ENCODE assay signal across 1 cellular context in the genomic region with DNA sequence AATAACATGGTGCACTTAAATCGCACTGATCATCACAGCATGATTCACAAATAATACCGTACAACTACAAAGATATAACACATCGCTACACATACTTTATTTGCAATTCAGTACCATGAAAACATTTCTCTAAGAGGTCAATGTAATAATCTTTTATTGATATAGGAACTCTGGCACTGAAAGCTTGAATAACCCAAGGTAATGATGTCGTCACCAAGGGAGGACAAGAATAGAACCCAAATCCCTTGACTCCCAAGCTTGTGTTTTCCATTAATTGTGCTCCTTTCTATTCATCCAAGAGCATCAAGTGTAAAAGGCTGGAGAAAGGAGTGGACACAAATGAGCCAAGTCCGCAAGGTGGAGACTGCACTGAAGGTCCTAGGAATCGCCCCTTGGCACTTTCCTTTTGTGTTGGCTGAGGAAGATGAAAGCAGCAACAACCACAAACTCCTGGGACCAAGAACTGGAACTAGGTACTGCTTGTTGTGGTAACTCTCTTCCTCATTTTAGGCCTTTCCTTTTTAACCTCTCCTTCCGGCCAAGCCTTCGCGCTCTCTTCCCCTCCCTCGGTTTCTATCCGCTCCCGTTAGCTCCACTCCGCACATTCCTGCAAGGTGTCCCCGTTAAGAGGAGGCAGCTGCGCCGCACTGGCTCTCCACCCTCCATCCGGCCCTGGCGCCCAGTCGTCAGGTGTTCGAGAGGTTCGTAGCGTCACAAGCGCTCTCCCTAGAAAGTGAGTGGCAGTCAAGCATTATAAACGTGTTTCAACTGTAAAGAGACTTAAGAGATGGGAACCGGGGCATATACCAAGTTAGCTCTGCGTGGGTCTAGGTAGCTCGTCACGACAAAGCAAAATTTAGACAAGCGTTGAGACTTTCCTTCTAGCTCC.
TF ChIP-seq lines count a peak whose summit lies in the region.

No MANE protein-coding gene starts in this region.

TF ChIP-seq in HepG2, 621 proteins besides CTCF, POLR2A, EP300 and RAD21 (continued from another document and continues in another):
- TF ChIP-seq GMEB1 (CRISPR knock-in tag; IDR thresholded peaks at IDR 0.05; ENCODE audit: borderline replicate concordance) (no peak), TERF1 (CRISPR knock-in tag; IDR thresholded peaks at IDR 0.05) (no peak), ESRRA (CRISPR knock-in tag; IDR thresholded peaks at IDR 0.05; ENCODE audit: low read depth) (no peak), HMG20B (CRISPR knock-in tag; conservative IDR thresholded peaks at IDR 0.05) (no peak), SRSF4 (IDR thresholded peaks at IDR 0.05; ENCODE audit: low read depth, low read length, poor library complexity, severe bottlenecking) (no peak), ZNF816 (CRISPR knock-in tag; IDR thresholded peaks at IDR 0.05; ENCODE audit: borderline replicate concordance) (no peak), ZNF547 (CRISPR knock-in tag; IDR thresholded peaks at IDR 0.05) (0 out of 2 replicates have a peak, but pooled peaks have one; percentile 44), E2F1 (CRISPR knock-in tag; IDR thresholded peaks at IDR 0.05) (no peak), BORCS8-MEF2B (CRISPR knock-in tag; IDR thresholded peaks at IDR 0.05) (no peak), FOXC1 (CRISPR knock-in tag; IDR thresholded peaks at IDR 0.05; ENCODE audit: borderline replicate concordance) (0 out of 2 replicates have a peak, but pooled peaks have one; percentile 5), ARNTL (CRISPR knock-in tag; IDR thresholded peaks at IDR 0.05) (no peak), ZBTB42 (CRISPR knock-in tag; IDR thresholded peaks at IDR 0.05) (no peak), ATRX (CRISPR knock-in tag; IDR thresholded peaks at IDR 0.05; ENCODE audit: borderline replicate concordance) (no peak), ZNF44 (CRISPR knock-in tag; IDR thresholded peaks at IDR 0.05) (0 out of 2 replicates have a peak, but pooled peaks have one; percentile 61), SCMH1 (CRISPR knock-in tag; IDR thresholded peaks at IDR 0.05; ENCODE audit: borderline replicate concordance) (no peak), NFAT5 (CRISPR knock-in tag; IDR thresholded peaks at IDR 0.05) (no peak), REXO4 (CRISPR knock-in tag; IDR thresholded peaks at IDR 0.05; ENCODE audit: borderline replicate concordance) (no peak), SP1 (IDR thresholded peaks at IDR 0.05) (no peak), SP1 (CRISPR knock-in tag; IDR thresholded peaks at IDR 0.05) (no peak), NFE2 (CRISPR knock-in tag; IDR thresholded peaks at IDR 0.05) (no peak), DRAP1 (CRISPR knock-in tag; IDR thresholded peaks at IDR 0.05) (no peak), ZNF33A (CRISPR knock-in tag; IDR thresholded peaks at IDR 0.05; ENCODE audit: borderline replicate concordance) (peak; percentile 71; the same call in 1 of the 2 replicates), ZSCAN25 (CRISPR knock-in tag; IDR thresholded peaks at IDR 0.05) (0 out of 2 replicates have a peak, but pooled peaks have one; percentile 37), ZMYM2 (CRISPR knock-in tag; IDR thresholded peaks at IDR 0.05) (no peak), ZNF329 (CRISPR knock-in tag; IDR thresholded peaks at IDR 0.05; ENCODE audit: low read depth) (no peak), ZNF503 (CRISPR knock-in tag; IDR thresholded peaks at IDR 0.05) (no peak), ZNF589 (CRISPR knock-in tag; conservative IDR thresholded peaks at IDR 0.05) (no peak; the same call in 1 of the 2 replicates), NR2C2 (CRISPR knock-in tag; IDR thresholded peaks at IDR 0.05; ENCODE audit: borderline replicate concordance) (no peak), SRF (IDR thresholded peaks at IDR 0.05; ENCODE audit: low read depth, low read length) (no peak), ZNF30 (CRISPR knock-in tag; IDR thresholded peaks at IDR 0.05) (no peak), HNRNPLL (IDR thresholded peaks at IDR 0.05; ENCODE audit: low read depth, low read length, poor library complexity, severe bottlenecking) (peak; percentile 10), BHLHE40 (IDR thresholded peaks at IDR 0.05; ENCODE audit: low read length) (no peak), CENPBD1 (CRISPR knock-in tag; IDR thresholded peaks at IDR 0.05; ENCODE audit: borderline replicate concordance, low read depth) (no peak)
- TF ChIP-seq, protein P1, sequence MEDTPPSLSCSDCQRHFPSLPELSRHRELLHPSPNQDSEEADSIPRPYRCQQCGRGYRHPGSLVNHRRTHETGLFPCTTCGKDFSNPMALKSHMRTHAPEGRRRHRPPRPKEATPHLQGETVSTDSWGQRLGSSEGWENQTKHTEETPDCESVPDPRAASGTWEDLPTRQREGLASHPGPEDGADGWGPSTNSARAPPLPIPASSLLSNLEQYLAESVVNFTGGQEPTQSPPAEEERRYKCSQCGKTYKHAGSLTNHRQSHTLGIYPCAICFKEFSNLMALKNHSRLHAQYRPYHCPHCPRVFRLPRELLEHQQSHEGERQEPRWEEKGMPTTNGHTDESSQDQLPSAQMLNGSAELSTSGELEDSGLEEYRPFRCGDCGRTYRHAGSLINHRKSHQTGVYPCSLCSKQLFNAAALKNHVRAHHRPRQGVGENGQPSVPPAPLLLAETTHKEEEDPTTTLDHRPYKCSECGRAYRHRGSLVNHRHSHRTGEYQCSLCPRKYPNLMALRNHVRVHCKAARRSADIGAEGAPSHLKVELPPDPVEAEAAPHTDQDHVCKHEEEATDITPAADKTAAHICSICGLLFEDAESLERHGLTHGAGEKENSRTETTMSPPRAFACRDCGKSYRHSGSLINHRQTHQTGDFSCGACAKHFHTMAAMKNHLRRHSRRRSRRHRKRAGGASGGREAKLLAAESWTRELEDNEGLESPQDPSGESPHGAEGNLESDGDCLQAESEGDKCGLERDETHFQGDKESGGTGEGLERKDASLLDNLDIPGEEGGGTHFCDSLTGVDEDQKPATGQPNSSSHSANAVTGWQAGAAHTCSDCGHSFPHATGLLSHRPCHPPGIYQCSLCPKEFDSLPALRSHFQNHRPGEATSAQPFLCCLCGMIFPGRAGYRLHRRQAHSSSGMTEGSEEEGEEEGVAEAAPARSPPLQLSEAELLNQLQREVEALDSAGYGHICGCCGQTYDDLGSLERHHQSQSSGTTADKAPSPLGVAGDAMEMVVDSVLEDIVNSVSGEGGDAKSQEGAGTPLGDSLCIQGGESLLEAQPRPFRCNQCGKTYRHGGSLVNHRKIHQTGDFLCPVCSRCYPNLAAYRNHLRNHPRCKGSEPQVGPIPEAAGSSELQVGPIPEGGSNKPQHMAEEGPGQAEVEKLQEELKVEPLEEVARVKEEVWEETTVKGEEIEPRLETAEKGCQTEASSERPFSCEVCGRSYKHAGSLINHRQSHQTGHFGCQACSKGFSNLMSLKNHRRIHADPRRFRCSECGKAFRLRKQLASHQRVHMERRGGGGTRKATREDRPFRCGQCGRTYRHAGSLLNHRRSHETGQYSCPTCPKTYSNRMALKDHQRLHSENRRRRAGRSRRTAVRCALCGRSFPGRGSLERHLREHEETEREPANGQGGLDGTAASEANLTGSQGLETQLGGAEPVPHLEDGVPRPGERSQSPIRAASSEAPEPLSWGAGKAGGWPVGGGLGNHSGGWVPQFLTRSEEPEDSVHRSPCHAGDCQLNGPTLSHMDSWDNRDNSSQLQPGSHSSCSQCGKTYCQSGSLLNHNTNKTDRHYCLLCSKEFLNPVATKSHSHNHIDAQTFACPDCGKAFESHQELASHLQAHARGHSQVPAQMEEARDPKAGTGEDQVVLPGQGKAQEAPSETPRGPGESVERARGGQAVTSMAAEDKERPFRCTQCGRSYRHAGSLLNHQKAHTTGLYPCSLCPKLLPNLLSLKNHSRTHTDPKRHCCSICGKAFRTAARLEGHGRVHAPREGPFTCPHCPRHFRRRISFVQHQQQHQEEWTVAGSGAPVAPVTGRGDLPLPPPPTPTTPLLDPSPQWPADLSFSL (CRISPR knock-in tag; IDR thresholded peaks at IDR 0.05) = no peak
- TF ChIP-seq, protein P2, sequence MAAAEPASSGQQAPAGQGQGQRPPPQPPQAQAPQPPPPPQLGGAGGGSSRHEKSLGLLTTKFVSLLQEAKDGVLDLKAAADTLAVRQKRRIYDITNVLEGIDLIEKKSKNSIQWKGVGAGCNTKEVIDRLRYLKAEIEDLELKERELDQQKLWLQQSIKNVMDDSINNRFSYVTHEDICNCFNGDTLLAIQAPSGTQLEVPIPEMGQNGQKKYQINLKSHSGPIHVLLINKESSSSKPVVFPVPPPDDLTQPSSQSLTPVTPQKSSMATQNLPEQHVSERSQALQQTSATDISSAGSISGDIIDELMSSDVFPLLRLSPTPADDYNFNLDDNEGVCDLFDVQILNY (CRISPR knock-in tag; conservative IDR thresholded peaks at IDR 0.05) = no peak
